28 cellular contexts compared by ENCODE assay signal in genomic region chr16:14365200-14365851, GRCh38.
DNase-seq lines count a peak whose midpoint lies in the region; ATAC-seq, FAIRE-seq and TF ChIP-seq lines count a peak whose summit lies in the region.
"Had no signal": no experiment of that assay in that cellular context is flagged by ENCODE, and none has a peak within 500 bp of the region (broad histone marks: within the 10 kb centered on the region; RNA-seq: fewer than 3 reads in every experiment).

No MANE protein-coding gene starts in this region.

- H3K27me3 ChIP-seq in mammary epithelial cell (ENCODE audit: insufficient read depth, low read length) (no peaks in the 10 kb centered on the region), SJSA1 (replicated peaks) (no peaks in the 10 kb centered on the region), mesenchymal stem cell (ENCODE audit: control insufficient read depth in 1 of 2, insufficient read depth in 1 of 2, low read length in 2 of 2) (no peaks in the 10 kb centered on the region), small intestine (ENCODE audit: control insufficient read depth in 2 of 2, insufficient read depth in 2 of 2, low read length in 2 of 2) (no peaks in the 10 kb centered on the region)
- H3K27me3 ChIP-seq: BE2C, colonic mucosa, esophagus squamous epithelium, MG63, pancreas had no signal

- DNase-seq in MCF 10A (ENCODE audit: unreplicated experiment) (no peak), mammary epithelial cell (no peak), SJSA1 (ENCODE audit: low read depth in 1 of 2, low spot score in 2 of 2) (peak; percentile 70 to 84), mesenchymal stem cell (no peak), GM13977 (ENCODE audit: low spot score) (no peak), small intestine (no peak)
- no peak for DNase-seq in activated T-cell treated with anti-CD3 and anti-CD28 coated beads, Interleukin-2, amount 50 U/mL, for 48 hours
- DNase-seq: activated B cell treated with CpG ODN at 0.5 μM for 24 hours; activated CD4-positive, alpha-beta T cell treated with anti-CD3 and anti-CD28 coated beads, Interleukin-2, amount 50 U/mL, for 48 hours; activated gamma-delta T cell; activated naive CD8-positive, alpha-beta T cell treated with anti-CD3 and anti-CD28 coated beads, Interleukin-2, amount 50 U/mL, for 24 hours; BE2C; colonic mucosa; effector memory CD8-positive, alpha-beta T cell; esophagus squamous epithelium; left colon; naive thymus-derived CD8-positive, alpha-beta T cell; NCI-H1436 treated with DMSO at 0.1 percent for 48 hours; NCI-H524; pancreas had no signal

- no peak overlapping the region for H3K4me2 ChIP-seq in mammary epithelial cell (ENCODE audit: insufficient read depth, low read depth, low read length)
- H3K4me2 ChIP-seq in mesenchymal stem cell (ENCODE audit: low read length, poor library complexity, severe bottlenecking) = no peak overlapping the region
- H3K4me2 ChIP-seq: GM23338 had no signal

- no peak overlapping the region for H3K4ac ChIP-seq in mesenchymal stem cell (ENCODE audit: low read depth in 1 of 2, low read length in 2 of 2)

- no peak overlapping the region for H2BK120ac ChIP-seq in mesenchymal stem cell (ENCODE audit: low read depth, low read length)

- no peak for FAIRE-seq in small intestine (lab: Jason Lieb, UNC)
- FAIRE-seq: pancreas had no signal

- no peaks in the 10 kb centered on the region for H3K9me3 Mint-ChIP-seq in MCF 10A (ENCODE audit: unreplicated experiment)
- H3K9me3 Mint-ChIP-seq: activated B cell treated with CpG ODN at 0.5 μM for 24 hours; activated naive CD8-positive, alpha-beta T cell treated with anti-CD3 and anti-CD28 coated beads, Interleukin-2, amount 50 U/mL, for 24 hours; effector memory CD8-positive, alpha-beta T cell; GM23338; IgD-negative memory B cell; naive thymus-derived CD8-positive, alpha-beta T cell; stimulated activated memory B cell treated with anti-CD40 and anti-IgM and Interleukin-4, amounts not matched to agents 10 μg/mL and 1 μg/mL and 100 μg/mL, for 72 hours had no signal

- in situ Hi-C loops in mammary epithelial cell (cut with MboI; ENCODE audit: low sequenced_read_pairs in 2 of 2) = no loop called here
- in situ Hi-C loops in GM13977 (cut with MboI; ENCODE audit: low pct_unique_long_range_greater_than_20kb, low sequenced_read_pairs, unreplicated experiment) = no loop called here

- no peak overlapping the region for H4K8ac ChIP-seq in mesenchymal stem cell (ENCODE audit: low read length)

- no peak overlapping the region for H3K18ac ChIP-seq in mesenchymal stem cell (ENCODE audit: low read depth in 1 of 2, low read length in 2 of 2)

- H3K4me1 ChIP-seq in mammary epithelial cell (ENCODE audit: insufficient read depth, low read length) = peaks cover 18% of the 10 kb centered on the region
- H3K4me1 ChIP-seq in SJSA1 (replicated peaks) = peaks cover 38% of the 10 kb centered on the region
- H3K4me1 ChIP-seq in mesenchymal stem cell (ENCODE audit: control insufficient read depth, insufficient read depth, low read depth, low read length) = peaks cover 24% of the 10 kb centered on the region
- no peaks in the 10 kb centered on the region for H3K4me1 ChIP-seq in small intestine (ENCODE audit: control insufficient read depth in 2 of 2, insufficient read depth in 1 of 2, low read depth in 1 of 2, low read length in 1 of 2)
- H3K4me1 ChIP-seq: BE2C, colonic mucosa, pancreas had no signal

- no peak overlapping the region for H2BK5ac ChIP-seq in mesenchymal stem cell (ENCODE audit: low read depth, low read length, poor library complexity, severe bottlenecking)

- H4K91ac ChIP-seq in mesenchymal stem cell (ENCODE audit: low read length) = no peak overlapping the region

- BruUV-seq in MCF 10A (replicated peaks; lab: Mats Ljungman, UMichigan) (no TSS peak), mammary epithelial cell (replicated peaks; lab: Mats Ljungman, UMichigan) (no TSS peak)

- H3K27ac ChIP-seq in mammary epithelial cell (ENCODE audit: insufficient read depth, low read depth, low read length) (no peak overlapping the region), SJSA1 (peak overlapping the region; percentile 73), mesenchymal stem cell (ENCODE audit: low read length, poor library complexity, severe bottlenecking) (peak overlapping the region; percentile 86), small intestine (ENCODE audit: low read depth in 1 of 2, low read length in 1 of 2) (no peak overlapping the region)
- H3K27ac ChIP-seq: 22Rv1, colonic mucosa, pancreas had no signal

- no peak overlapping the region for H2AFZ ChIP-seq in mammary epithelial cell (ENCODE audit: low read depth, low read length)
- no peak overlapping the region for H2AFZ ChIP-seq in mesenchymal stem cell (ENCODE audit: low read depth, low read length)
- H2AFZ ChIP-seq: GM23338 had no signal

- POLR2A ChIA-PET in MCF 10A (lab: Yijun Ruan, JAX) = interaction anchor here (1.1 to 1.8 kb wide), 4 partner anchors 10 to 162 kb away, joined by 3 to 5 read pairs (median 4); no protein-coding TSS in a partner anchor

- no peaks in the 10 kb centered on the region for H3K79me1 ChIP-seq in mesenchymal stem cell (replicated peaks; ENCODE audit: low read length, poor library complexity, severe bottlenecking)

- peak overlapping the region; percentile 90 for H2AK5ac ChIP-seq in mesenchymal stem cell (ENCODE audit: low read length, severe bottlenecking)

- H3K9ac ChIP-seq in mammary epithelial cell (ENCODE audit: insufficient read depth, low read length) (no peak overlapping the region), mesenchymal stem cell (ENCODE audit: low read length) (no peak overlapping the region)

- dilution Hi-C loops in mammary epithelial cell (cut with HindIII; ENCODE audit: low sequenced_read_pairs) = no loop called here

- 86% methylated on average over 10 of the region's 13 CpGs for WGBS in mammary epithelial cell (ENCODE audit: low coverage, missing lambda C conversion rate)
- 94% methylated on average over 12 of the region's 13 CpGs for WGBS in mesenchymal stem cell
- WGBS in small intestine, 3 donors = 86 to 93% (median 89%) methylated on average over 13 of the region's 13 CpGs

- no peak overlapping the region for H2BK12ac ChIP-seq in mesenchymal stem cell (ENCODE audit: low read length in 2 of 2)

- H3K4me3 ChIP-seq in mammary epithelial cell (replicated peaks in 1 of 3; ENCODE audit: insufficient read depth in 1 of 3, low read depth in 2 of 3, low read length in 3 of 3) (no peak overlapping the region), SJSA1 (no peak overlapping the region), mesenchymal stem cell (ENCODE audit: insufficient read depth in 1 of 2, low read depth in 1 of 2, low read length in 2 of 2) (no peak overlapping the region), small intestine (ENCODE audit: low read depth in 1 of 2, low read length in 2 of 2) (no peak overlapping the region)
- H3K4me3 ChIP-seq: colonic mucosa, GM23338, MG63, pancreas had no signal

- intact Hi-C loops in MCF 10A (cut with micrococcal nuclease) = loop anchor here (2.0 kb wide), 2 partner anchors 65 to 163 kb away; no protein-coding TSS in a partner anchor
- intact Hi-C loops in mammary epithelial cell (cut with micrococcal nuclease) = no loop called here

- H4K20me1 ChIP-seq in mammary epithelial cell (ENCODE audit: insufficient read depth, low read length) = no peaks in the 10 kb centered on the region

- no peaks in the 10 kb centered on the region for H3K36me3 ChIP-seq in mammary epithelial cell (ENCODE audit: insufficient read depth, low read length)
- H3K36me3 ChIP-seq in SJSA1 = no peaks in the 10 kb centered on the region
- no peaks in the 10 kb centered on the region for H3K36me3 ChIP-seq in mesenchymal stem cell (ENCODE audit: control insufficient read depth in 1 of 2, insufficient read depth in 2 of 2, low read depth in 1 of 2, low read length in 2 of 2)
- H3K36me3 ChIP-seq in small intestine (ENCODE audit: control insufficient read depth in 2 of 2, insufficient read depth in 2 of 2, low read length in 2 of 2) = no peaks in the 10 kb centered on the region
- H3K36me3 ChIP-seq: BE2C, colonic mucosa, esophagus squamous epithelium, MG63, pancreas had no signal

- H3K4me3 Mint-ChIP-seq in MCF 10A (ENCODE audit: unreplicated experiment) = peak overlapping the region; percentile 63
- H3K4me3 Mint-ChIP-seq: activated B cell treated with CpG ODN at 0.5 μM for 24 hours; activated naive CD8-positive, alpha-beta T cell treated with anti-CD3 and anti-CD28 coated beads, Interleukin-2, amount 50 U/mL, for 24 hours; effector memory CD8-positive, alpha-beta T cell; GM23338; naive thymus-derived CD8-positive, alpha-beta T cell; stimulated activated memory B cell treated with anti-CD40 and anti-IgM and Interleukin-4, amounts not matched to agents 10 μg/mL and 1 μg/mL and 100 μg/mL, for 72 hours had no signal

- peaks cover 5% of the 10 kb centered on the region for H3K36me3 Mint-ChIP-seq in MCF 10A (ENCODE audit: insufficient read depth, unreplicated experiment)
- H3K36me3 Mint-ChIP-seq: IgD-negative memory B cell; naive thymus-derived CD8-positive, alpha-beta T cell; stimulated activated memory B cell treated with anti-CD40 and anti-IgM and Interleukin-4, amounts not matched to agents 10 μg/mL and 1 μg/mL and 100 μg/mL, for 72 hours had no signal

- no peaks in the 10 kb centered on the region for H3K79me2 ChIP-seq in mammary epithelial cell (ENCODE audit: insufficient read depth, low read length)

- H3K9me3 ChIP-seq in mammary epithelial cell (replicated peaks; ENCODE audit: insufficient read depth, low read length) = no peaks in the 10 kb centered on the region
- no peaks in the 10 kb centered on the region for H3K9me3 ChIP-seq in SJSA1 (replicated peaks)
- no peaks in the 10 kb centered on the region for H3K9me3 ChIP-seq in mesenchymal stem cell (ENCODE audit: control insufficient read depth, low read length)
- H3K9me3 ChIP-seq in small intestine (ENCODE audit: control insufficient read depth, low read depth) = no peaks in the 10 kb centered on the region
- H3K9me3 ChIP-seq: BE2C, Caco-2, colonic mucosa, esophagus squamous epithelium, MG63, pancreas had no signal

- H3K14ac ChIP-seq in mesenchymal stem cell (ENCODE audit: low read length in 2 of 2) = no peak overlapping the region

- TF ChIP-seq CTCF in MCF 10A (IDR thresholded peaks at IDR 0.05; ENCODE audit: unreplicated experiment) (no peak), mammary epithelial cell (conservative IDR thresholded peaks at IDR 0.05 in 1 of 2, IDR thresholded peaks at IDR 0.05 in 1 of 2; ENCODE audit: extremely low read depth in 1 of 2, insufficient read depth in 1 of 2, low read depth in 1 of 2, low read length in 2 of 2) (no peak), GM13977 (IDR thresholded peaks at IDR 0.05; ENCODE audit: extremely low read depth, insufficient read depth, missing control alignments) (no peak)

- no peaks in the 10 kb centered on the region for H3K27me3 Mint-ChIP-seq in MCF 10A (ENCODE audit: insufficient read depth, unreplicated experiment)

- H3K4me1 Mint-ChIP-seq in MCF 10A (ENCODE audit: insufficient read depth, unreplicated experiment) = peaks cover 24% of the 10 kb centered on the region
- H3K4me1 Mint-ChIP-seq: activated naive CD8-positive, alpha-beta T cell treated with anti-CD3 and anti-CD28 coated beads, Interleukin-2, amount 50 U/mL, for 24 hours; naive thymus-derived CD8-positive, alpha-beta T cell had no signal

- H3K27ac Mint-ChIP-seq in MCF 10A (ENCODE audit: low read depth, unreplicated experiment) = no peak overlapping the region
- H3K27ac Mint-ChIP-seq: activated B cell treated with CpG ODN at 0.5 μM for 24 hours; activated naive CD8-positive, alpha-beta T cell treated with anti-CD3 and anti-CD28 coated beads, Interleukin-2, amount 50 U/mL, for 24 hours; effector memory CD8-positive, alpha-beta T cell; IgD-negative memory B cell; naive thymus-derived CD8-positive, alpha-beta T cell; stimulated activated memory B cell treated with anti-CD40 and anti-IgM and Interleukin-4, amounts not matched to agents 10 μg/mL and 1 μg/mL and 100 μg/mL, for 72 hours had no signal

- no peak overlapping the region for H2BK15ac ChIP-seq in mesenchymal stem cell (ENCODE audit: low read depth, poor library complexity, severe bottlenecking)

- CTCF ChIA-PET in MCF 10A (lab: Yijun Ruan, JAX) (interaction anchor here (0.7 to 1.5 kb wide), 3 partner anchors 11 to 1977 kb away, joined by 3 to 4 read pairs (median 3); no protein-coding TSS in a partner anchor), mammary epithelial cell (lab: Charles Lee; ENCODE audit: low non-redundant PET) (interaction anchor here (0.7 kb wide), 1 partner anchor 40 kb away, joined by 4 read pairs; no protein-coding TSS in a partner anchor)

- H3K23ac ChIP-seq in mesenchymal stem cell (ENCODE audit: low read length in 2 of 2) = no peak overlapping the region

- no peak for ATAC-seq in HG02852 (IDR thresholded peaks at IDR 0.05; ENCODE audit: unreplicated experiment)
- ATAC-seq: activated naive CD8-positive, alpha-beta T cell treated with anti-CD3 and anti-CD28 coated beads, Interleukin-2, amount 50 U/mL, for 24 hours; effector memory CD8-positive, alpha-beta T cell; naive thymus-derived CD8-positive, alpha-beta T cell; sciatic nerve; stimulated activated memory B cell treated with anti-CD40 and anti-IgM and Interleukin-4, amounts not matched to agents 10 μg/mL and 1 μg/mL and 100 μg/mL, for 72 hours had no signal

Comparison
In these comparisons a context has a peak if more than half of its experiments do, and no peak if none do; other contexts are left out.
1. DNase-seq: peak in SJSA1 (2 of 2); none in MCF 10A (single experiment), mammary epithelial cell (single experiment), mesenchymal stem cell (single experiment), GM13977 (single experiment), activated T-cell treated with anti-CD3 and anti-CD28 coated beads, Interleukin-2, amount 50 U/mL, for 48 hours (0 of 2) and small intestine (single experiment).
2. H3K27ac ChIP-seq: peak in SJSA1 (single experiment) and mesenchymal stem cell (single experiment); none in mammary epithelial cell (single experiment) and small intestine (0 of 2).